Comparison of ENCODE assay signal across 1 cellular context in genomic region chr19:11924886-11925583, GRCh38.
TF ChIP-seq lines count a peak whose summit lies in the region.

TSS of gene ZNF700 (plus strand) at chr19:11925107. CDS start at chr19:11925211, 104 bp downstream.

TF ChIP-seq in GM12878, 131 proteins besides CTCF, POLR2A, EP300 and RAD21 (continued from another document):
- TF ChIP-seq ZNF687 (IDR thresholded peaks at IDR 0.05), result peak; percentile 29; the same call in 1 of the 2 replicates
- TF ChIP-seq EZH2 (IDR thresholded peaks at IDR 0.05; ENCODE audit: borderline replicate concordance, control insufficient read depth, low read depth, low read length), result no peak
- peak; percentile 63 for TF ChIP-seq GABPA (IDR thresholded peaks at IDR 0.05; ENCODE audit: low read depth)
- peak; percentile 83 for TF ChIP-seq BACH1 (IDR thresholded peaks at IDR 0.05; ENCODE audit: borderline replicate concordance)
- TF ChIP-seq SMAD1 (IDR thresholded peaks at IDR 0.05; ENCODE audit: low read depth, partially characterized antibody), result peak; percentile 64
- peak; percentile 72; the same call in 1 of the 2 replicates for TF ChIP-seq NKRF (conservative IDR thresholded peaks at IDR 0.05)
- 0 out of 2 replicates have a peak, but pooled peaks have one; percentile 19 for TF ChIP-seq ZNF207 (IDR thresholded peaks at IDR 0.05; ENCODE audit: borderline replicate concordance)
- TF ChIP-seq KDM1A (IDR thresholded peaks at IDR 0.05; ENCODE audit: borderline replicate concordance), result no peak
- TF ChIP-seq SIN3A (IDR thresholded peaks at IDR 0.05; ENCODE audit: low read depth, low read length), result peak; percentile 65; the same call in 1 of the 2 replicates
- no peak for TF ChIP-seq IRF5 (IDR thresholded peaks at IDR 0.05; ENCODE audit: borderline replicate concordance)
- peak; percentile 74; the same call in 1 of the 2 replicates for TF ChIP-seq SMAD5 (IDR thresholded peaks at IDR 0.05; ENCODE audit: low read depth)
- no peak for TF ChIP-seq CBX5 (IDR thresholded peaks at IDR 0.05; ENCODE audit: low read depth)
- TF ChIP-seq EGR1 (IDR thresholded peaks at IDR 0.05; ENCODE audit: borderline replicate concordance in 1 of 2, low read depth in 2 of 2, low read length in 2 of 2), result peak in 1 of 2 experiments; percentile 71; a peak in 1 of 3 replicates
- TF ChIP-seq RB1 (IDR thresholded peaks at IDR 0.05; ENCODE audit: borderline replicate concordance), result peak; percentile 97
- TF ChIP-seq SP1 (IDR thresholded peaks at IDR 0.05; ENCODE audit: low read depth, low read length), result peak; percentile 90
- TF ChIP-seq, protein P1, sequence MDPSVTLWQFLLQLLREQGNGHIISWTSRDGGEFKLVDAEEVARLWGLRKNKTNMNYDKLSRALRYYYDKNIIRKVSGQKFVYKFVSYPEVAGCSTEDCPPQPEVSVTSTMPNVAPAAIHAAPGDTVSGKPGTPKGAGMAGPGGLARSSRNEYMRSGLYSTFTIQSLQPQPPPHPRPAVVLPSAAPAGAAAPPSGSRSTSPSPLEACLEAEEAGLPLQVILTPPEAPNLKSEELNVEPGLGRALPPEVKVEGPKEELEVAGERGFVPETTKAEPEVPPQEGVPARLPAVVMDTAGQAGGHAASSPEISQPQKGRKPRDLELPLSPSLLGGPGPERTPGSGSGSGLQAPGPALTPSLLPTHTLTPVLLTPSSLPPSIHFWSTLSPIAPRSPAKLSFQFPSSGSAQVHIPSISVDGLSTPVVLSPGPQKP (IDR thresholded peaks at IDR 0.05; ENCODE audit: low read depth, low read length), result no peak; the same call in 1 of the 2 replicates
- TF ChIP-seq, protein P2, sequence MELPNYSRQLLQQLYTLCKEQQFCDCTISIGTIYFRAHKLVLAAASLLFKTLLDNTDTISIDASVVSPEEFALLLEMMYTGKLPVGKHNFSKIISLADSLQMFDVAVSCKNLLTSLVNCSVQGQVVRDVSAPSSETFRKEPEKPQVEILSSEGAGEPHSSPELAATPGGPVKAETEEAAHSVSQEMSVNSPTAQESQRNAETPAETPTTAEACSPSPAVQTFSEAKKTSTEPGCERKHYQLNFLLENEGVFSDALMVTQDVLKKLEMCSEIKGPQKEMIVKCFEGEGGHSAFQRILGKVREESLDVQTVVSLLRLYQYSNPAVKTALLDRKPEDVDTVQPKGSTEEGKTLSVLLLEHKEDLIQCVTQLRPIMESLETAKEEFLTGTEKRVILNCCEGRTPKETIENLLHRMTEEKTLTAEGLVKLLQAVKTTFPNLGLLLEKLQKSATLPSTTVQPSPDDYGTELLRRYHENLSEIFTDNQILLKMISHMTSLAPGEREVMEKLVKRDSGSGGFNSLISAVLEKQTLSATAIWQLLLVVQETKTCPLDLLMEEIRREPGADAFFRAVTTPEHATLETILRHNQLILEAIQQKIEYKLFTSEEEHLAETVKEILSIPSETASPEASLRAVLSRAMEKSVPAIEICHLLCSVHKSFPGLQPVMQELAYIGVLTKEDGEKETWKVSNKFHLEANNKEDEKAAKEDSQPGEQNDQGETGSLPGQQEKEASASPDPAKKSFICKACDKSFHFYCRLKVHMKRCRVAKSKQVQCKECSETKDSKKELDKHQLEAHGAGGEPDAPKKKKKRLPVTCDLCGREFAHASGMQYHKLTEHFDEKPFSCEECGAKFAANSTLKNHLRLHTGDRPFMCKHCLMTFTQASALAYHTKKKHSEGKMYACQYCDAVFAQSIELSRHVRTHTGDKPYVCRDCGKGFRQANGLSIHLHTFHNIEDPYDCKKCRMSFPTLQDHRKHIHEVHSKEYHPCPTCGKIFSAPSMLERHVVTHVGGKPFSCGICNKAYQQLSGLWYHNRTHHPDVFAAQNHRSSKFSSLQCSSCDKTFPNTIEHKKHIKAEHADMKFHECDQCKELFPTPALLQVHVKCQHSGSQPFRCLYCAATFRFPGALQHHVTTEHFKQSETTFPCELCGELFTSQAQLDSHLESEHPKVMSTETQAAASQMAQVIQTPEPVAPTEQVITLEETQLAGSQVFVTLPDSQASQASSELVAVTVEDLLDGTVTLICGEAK (IDR thresholded peaks at IDR 0.05; ENCODE audit: borderline replicate concordance), result peak; percentile 59; the same call in 1 of the 2 replicates
- peak; percentile 97 for TF ChIP-seq PBX3 (IDR thresholded peaks at IDR 0.05; ENCODE audit: insufficient replicate concordance, low read depth, low read length)
- TF ChIP-seq ZNF24 (IDR thresholded peaks at IDR 0.05), result no peak
- peak; percentile 37 for TF ChIP-seq KLF5 (IDR thresholded peaks at IDR 0.05; ENCODE audit: partially characterized antibody)
- TF ChIP-seq CREB1 (IDR thresholded peaks at IDR 0.05; ENCODE audit: low read depth), result 0 out of 2 replicates have a peak, but pooled peaks have one; percentile 43
- TF ChIP-seq TCF12 (IDR thresholded peaks at IDR 0.05; ENCODE audit: low read depth, low read length), result 0 out of 2 replicates have a peak, but pooled peaks have one; percentile 5
- TF ChIP-seq POLR2AphosphoS5 (IDR thresholded peaks at IDR 0.05; ENCODE audit: low read length), result peak; percentile 96
- peak; percentile 60; the same call in 1 of the 2 replicates for TF ChIP-seq IRF3 (IDR thresholded peaks at IDR 0.05)
- TF ChIP-seq, protein P3, sequence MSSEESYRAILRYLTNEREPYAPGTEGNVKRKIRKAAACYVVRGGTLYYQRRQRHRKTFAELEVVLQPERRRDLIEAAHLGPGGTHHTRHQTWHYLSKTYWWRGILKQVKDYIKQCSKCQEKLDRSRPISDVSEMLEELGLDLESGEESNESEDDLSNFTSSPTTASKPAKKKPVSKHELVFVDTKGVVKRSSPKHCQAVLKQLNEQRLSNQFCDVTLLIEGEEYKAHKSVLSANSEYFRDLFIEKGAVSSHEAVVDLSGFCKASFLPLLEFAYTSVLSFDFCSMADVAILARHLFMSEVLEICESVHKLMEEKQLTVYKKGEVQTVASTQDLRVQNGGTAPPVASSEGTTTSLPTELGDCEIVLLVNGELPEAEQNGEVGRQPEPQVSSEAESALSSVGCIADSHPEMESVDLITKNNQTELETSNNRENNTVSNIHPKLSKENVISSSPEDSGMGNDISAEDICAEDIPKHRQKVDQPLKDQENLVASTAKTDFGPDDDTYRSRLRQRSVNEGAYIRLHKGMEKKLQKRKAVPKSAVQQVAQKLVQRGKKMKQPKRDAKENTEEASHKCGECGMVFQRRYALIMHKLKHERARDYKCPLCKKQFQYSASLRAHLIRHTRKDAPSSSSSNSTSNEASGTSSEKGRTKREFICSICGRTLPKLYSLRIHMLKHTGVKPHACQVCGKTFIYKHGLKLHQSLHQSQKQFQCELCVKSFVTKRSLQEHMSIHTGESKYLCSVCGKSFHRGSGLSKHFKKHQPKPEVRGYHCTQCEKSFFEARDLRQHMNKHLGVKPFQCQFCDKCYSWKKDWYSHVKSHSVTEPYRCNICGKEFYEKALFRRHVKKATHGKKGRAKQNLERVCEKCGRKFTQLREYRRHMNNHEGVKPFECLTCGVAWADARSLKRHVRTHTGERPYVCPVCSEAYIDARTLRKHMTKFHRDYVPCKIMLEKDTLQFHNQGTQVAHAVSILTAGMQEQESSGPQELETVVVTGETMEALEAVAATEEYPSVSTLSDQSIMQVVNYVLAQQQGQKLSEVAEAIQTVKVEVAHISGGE (CRISPR knock-in tag; IDR thresholded peaks at IDR 0.05), result no peak
- peak; percentile 93 for TF ChIP-seq GATAD2B (conservative IDR thresholded peaks at IDR 0.05; ENCODE audit: low read depth)
- TF ChIP-seq ZBED1 (IDR thresholded peaks at IDR 0.05; ENCODE audit: borderline replicate concordance), result peak; percentile 38; the same call in 1 of the 2 replicates
- no peak for TF ChIP-seq PAX8 (IDR thresholded peaks at IDR 0.05)
- TF ChIP-seq ETV6 (conservative IDR thresholded peaks at IDR 0.05 in 1 of 2, IDR thresholded peaks at IDR 0.05 in 1 of 2; ENCODE audit: borderline replicate concordance in 1 of 2, low read depth in 1 of 2), result peak in 1 of 2 experiments; percentile 29; a peak in 1 of 4 replicates
- TF ChIP-seq CBFB (IDR thresholded peaks at IDR 0.05; ENCODE audit: low read depth), result peak; percentile 88; the same call in 1 of the 2 replicates
- TF ChIP-seq, protein P4, sequence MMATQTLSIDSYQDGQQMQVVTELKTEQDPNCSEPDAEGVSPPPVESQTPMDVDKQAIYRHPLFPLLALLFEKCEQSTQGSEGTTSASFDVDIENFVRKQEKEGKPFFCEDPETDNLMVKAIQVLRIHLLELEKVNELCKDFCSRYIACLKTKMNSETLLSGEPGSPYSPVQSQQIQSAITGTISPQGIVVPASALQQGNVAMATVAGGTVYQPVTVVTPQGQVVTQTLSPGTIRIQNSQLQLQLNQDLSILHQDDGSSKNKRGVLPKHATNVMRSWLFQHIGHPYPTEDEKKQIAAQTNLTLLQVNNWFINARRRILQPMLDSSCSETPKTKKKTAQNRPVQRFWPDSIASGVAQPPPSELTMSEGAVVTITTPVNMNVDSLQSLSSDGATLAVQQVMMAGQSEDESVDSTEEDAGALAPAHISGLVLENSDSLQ (IDR thresholded peaks at IDR 0.05), result peak; percentile 99
- 0 out of 2 replicates have a peak, but pooled peaks have one; percentile 29 for TF ChIP-seq SMARCA5 (IDR thresholded peaks at IDR 0.05)
- peak; percentile 60 for TF ChIP-seq RUNX3 (IDR thresholded peaks at IDR 0.05; ENCODE audit: low read length)
- TF ChIP-seq IKZF1 (conservative IDR thresholded peaks at IDR 0.05), result peak; percentile 69
- TF ChIP-seq IRF4 (IDR thresholded peaks at IDR 0.05; ENCODE audit: low read depth, low read length), result no peak; the same call in 1 of the 2 replicates
